ENCODE assay signal across 33 cellular contexts in the genomic region with DNA sequence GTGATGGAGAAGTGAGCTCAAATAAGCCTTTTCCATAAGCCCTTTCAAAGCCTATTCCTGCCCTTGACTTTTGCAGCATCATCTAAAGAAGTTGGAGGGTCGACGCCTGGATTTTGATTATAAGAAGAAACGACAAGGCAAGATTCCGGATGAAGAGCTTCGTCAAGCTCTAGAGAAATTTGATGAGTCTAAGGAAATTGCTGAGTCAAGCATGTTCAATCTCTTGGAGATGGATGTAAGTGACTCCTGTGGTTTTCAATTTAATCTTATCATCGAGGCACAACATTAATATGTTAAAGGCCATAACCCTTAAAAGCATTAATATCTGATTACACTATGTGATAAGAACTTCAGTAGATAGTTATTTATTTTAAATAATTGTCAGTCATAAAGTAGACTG.
"Had no signal": no experiment of that assay in that cellular context is flagged by ENCODE, and none has a peak within 500 bp of the region (broad histone marks: within the 10 kb centered on the region; RNA-seq: fewer than 3 reads in every experiment).

No MANE protein-coding gene starts in this region.

- FAIRE-seq: astrocyte, bronchial epithelial cell, colon had no signal

- H3K4me3 ChIP-seq: adrenal gland, ascending aorta, body of pancreas, breast epithelium, cardiac muscle cell had no signal

- DNase-seq: activated effector memory CD4-positive, alpha-beta T cell treated with anti-CD3 and anti-CD28 coated beads, Interleukin-2, amount 50 U/mL, for 16 hours; activated effector memory CD4-positive, alpha-beta T cell treated with Interleukin-2 at 50 U/mL for 16 hours; activated gamma-delta T cell; activated gamma-delta T cell treated with Interleukin-2 at 50 U/mL for 16 hours; activated naive CD4-positive, alpha-beta T cell; activated naive CD4-positive, alpha-beta T cell treated with anti-CD3 and anti-CD28 coated beads for 36 hours; activated naive CD4-positive, alpha-beta T cell treated with anti-CD3 and anti-CD28 coated beads, Interleukin-2, amount 10 ng/mL, durations not matched to agents 7 days and 5 days; activated naive CD4-positive, alpha-beta T cell treated with anti-CD3 and anti-CD28 coated beads, Interleukin-2, amount 50 U/mL, for 16 hours; activated naive CD4-positive, alpha-beta T cell treated with Interleukin-2 at 50 U/mL for 16 hours; activated naive CD8-positive, alpha-beta T cell treated with anti-CD3 and anti-CD28 coated beads for 36 hours; activated naive CD8-positive, alpha-beta T cell treated with anti-CD3 and anti-CD28 coated beads, Interleukin-2, amount 10 ng/mL, durations not matched to agents 7 days and 5 days; activated naive CD8-positive, alpha-beta T cell treated with anti-CD3 and anti-CD28 coated beads, Interleukin-2, amount 50 U/mL, for 24 hours; activated T-cell treated with anti-CD3 and anti-CD28 coated beads, Interleukin-2, amount 50 U/mL, for 4 hours; activated T-cell treated with anti-CD3 and anti-CD28 coated beads, Interleukin-2, amount 50 U/mL, for 48 hours; activated T-cell treated with anti-CD3 and anti-CD28 coated beads, Interleukin-2, amount 50 U/mL, for 72 hours; adrenal gland; amniotic stem cell; amygdala; anterior cingulate cortex; aorta; body of pancreas; brain microvascular endothelial cell; caudate nucleus; central memory CD4-positive, alpha-beta T cell; cerebellar nuclear complex had no signal

- H3K36me3 ChIP-seq: adrenal gland, ascending aorta, brain microvascular endothelial cell, breast epithelium, cardiac muscle cell had no signal

- H3K4me1 ChIP-seq: adrenal gland, ascending aorta, body of pancreas, breast epithelium had no signal

- H3K27ac ChIP-seq: adrenal gland, ascending aorta, body of pancreas, brain microvascular endothelial cell, breast epithelium, cardiac muscle cell had no signal

- ATAC-seq: activated naive CD4-positive, alpha-beta T cell treated with anti-CD3 and anti-CD28 coated beads, Interleukin-2, amount 50 U/mL, for 72 hours; activated naive CD8-positive, alpha-beta T cell treated with anti-CD3 and anti-CD28 coated beads, Interleukin-2, amount 50 U/mL, for 24 hours; activated T-cell treated with anti-CD3 and anti-CD28 coated beads, Interleukin-2, amount 50 U/mL, for 4 hours; activated T-cell treated with anti-CD3 and anti-CD28 coated beads, Interleukin-2, amount 50 U/mL, for 72 hours; activated T-helper 17 cell treated with anti-CD3 and anti-CD28 coated beads, Interleukin-2, amount 50 U/mL, for 72 hours; body of pancreas had no signal

- H3K27me3 ChIP-seq: adrenal gland, ascending aorta, body of pancreas, brain microvascular endothelial cell, breast epithelium had no signal

- H3K9me3 ChIP-seq: adrenal gland, ascending aorta, body of pancreas, breast epithelium had no signal
